Comparison of ENCODE assay signal across 27 cellular contexts in genomic region chr7:70857793-70858545, GRCh38.
"Had no signal": no experiment of that assay in that cellular context is flagged by ENCODE, and none has a peak within 500 bp of the region (broad histone marks: within the 10 kb centered on the region; RNA-seq: fewer than 3 reads in every experiment).

No MANE protein-coding gene starts in this region.

- H3K4me1 Mint-ChIP-seq: activated CD4-positive, alpha-beta T cell treated with anti-CD3 and anti-CD28 coated beads, Interleukin-2, amount 10 ng/mL, durations not matched to agents 24 days and 14 days; activated naive CD8-positive, alpha-beta T cell treated with anti-CD3 and anti-CD28 coated beads for 36 hours; mesothelial cell of epicardium; naive B cell; nephron progenitor cell; T-helper 17 cell had no signal

- H3K4me1 ChIP-seq: adrenal gland, gastroesophageal sphincter, left ventricle myocardium inferior, right lobe of liver, tibial nerve had no signal

- H3K27ac ChIP-seq: adrenal gland, gastroesophageal sphincter, hepatocyte, left ventricle myocardium inferior, neutrophil, right lobe of liver, tibial nerve, WERI-Rb-1 had no signal

- H3K27me3 Mint-ChIP-seq: activated CD4-positive, alpha-beta memory T cell treated with anti-CD3 and anti-CD28 coated beads for 36 hours; activated CD4-positive, alpha-beta T cell treated with anti-CD3 and anti-CD28 coated beads, Interleukin-2, amount 10 ng/mL, durations not matched to agents 24 days and 14 days; activated naive CD8-positive, alpha-beta T cell treated with anti-CD3 and anti-CD28 coated beads for 36 hours; T-helper 17 cell had no signal

- DNase-seq: activated CD4-positive, alpha-beta memory T cell treated with anti-CD3 and anti-CD28 coated beads for 36 hours; activated CD4-positive, alpha-beta T cell treated with anti-CD3 and anti-CD28 coated beads, Interleukin-2, amount 10 ng/mL, durations not matched to agents 24 days and 14 days; activated CD4-positive, CD25-positive, alpha-beta regulatory T cell treated with anti-CD3 and anti-CD28 coated beads, Interleukin-2, amount 50 U/mL, for 72 hours; activated CD8-positive, alpha-beta memory T cell treated with anti-CD3 and anti-CD28 coated beads, Interleukin-2, amount 50 U/mL, for 4 hours; activated effector memory CD4-positive, alpha-beta T cell treated with anti-CD3 and anti-CD28 coated beads, Interleukin-2, amount 50 U/mL, for 16 hours; activated naive CD4-positive, alpha-beta T cell treated with anti-CD3 and anti-CD28 coated beads for 36 hours; activated naive CD8-positive, alpha-beta T cell treated with anti-CD3 and anti-CD28 coated beads for 36 hours; activated T-cell treated with anti-CD3 and anti-CD28 coated beads, Interleukin-2, amount 50 U/mL, for 1 hour; adrenal gland; caudate nucleus; cortex of kidney; effector memory CD8-positive, alpha-beta T cell; left ventricle myocardium inferior; naive B cell; nephron progenitor cell; right lobe of liver; stimulated activated CD4-positive, alpha-beta T cell treated with anti-CD3 and anti-CD28 coated beads, Interleukin-2, amount 100 ng/mL, for 48 hours; stimulated activated naive CD4-positive, alpha-beta T cell treated with Interleukin-2 at 50 U/mL for 16 hours; T-helper 17 cell; T1000; WERI-Rb-1 had no signal

- H2AFZ ChIP-seq: hepatocyte had no signal

- H3K4me3 Mint-ChIP-seq: activated CD4-positive, alpha-beta memory T cell treated with anti-CD3 and anti-CD28 coated beads for 36 hours; activated CD4-positive, alpha-beta T cell treated with anti-CD3 and anti-CD28 coated beads, Interleukin-2, amount 10 ng/mL, durations not matched to agents 24 days and 14 days; activated naive CD4-positive, alpha-beta T cell treated with anti-CD3 and anti-CD28 coated beads for 36 hours; activated naive CD8-positive, alpha-beta T cell treated with anti-CD3 and anti-CD28 coated beads for 36 hours; activated T-helper 1 cell treated with anti-CD3 and anti-CD28 coated beads, Interleukin-12 subunit alpha, Interleukin-12 subunit beta, Interleukin-2, Interleukin-4 antibody, amounts not matched to agents 30 ng/mL and 10 ng/mL and 1 ng/mL, durations not matched to agents 14 hours and 24 hours and 36 hours; effector memory CD8-positive, alpha-beta T cell; mesothelial cell of epicardium; naive B cell; nephron progenitor cell; T-helper 17 cell had no signal

- H3K4me3 ChIP-seq: adrenal gland, gastroesophageal sphincter, hepatocyte, left ventricle myocardium inferior, right lobe of liver, tibial nerve had no signal

- H3K9me3 ChIP-seq: adrenal gland, neutrophil, right lobe of liver had no signal

- H3K36me3 Mint-ChIP-seq: activated CD4-positive, alpha-beta memory T cell treated with anti-CD3 and anti-CD28 coated beads for 36 hours; activated naive CD8-positive, alpha-beta T cell treated with anti-CD3 and anti-CD28 coated beads for 36 hours; mesothelial cell of epicardium; naive B cell had no signal

- H3K27ac Mint-ChIP-seq: activated CD4-positive, alpha-beta memory T cell treated with anti-CD3 and anti-CD28 coated beads for 36 hours; activated CD4-positive, alpha-beta T cell treated with anti-CD3 and anti-CD28 coated beads, Interleukin-2, amount 10 ng/mL, durations not matched to agents 24 days and 14 days; activated naive CD4-positive, alpha-beta T cell treated with anti-CD3 and anti-CD28 coated beads for 36 hours; activated naive CD8-positive, alpha-beta T cell treated with anti-CD3 and anti-CD28 coated beads for 36 hours; activated T-helper 1 cell treated with anti-CD3 and anti-CD28 coated beads, Interleukin-12 subunit alpha, Interleukin-12 subunit beta, Interleukin-2, Interleukin-4 antibody, amounts not matched to agents 30 ng/mL and 10 ng/mL and 1 ng/mL, durations not matched to agents 14 hours and 24 hours and 36 hours; effector memory CD8-positive, alpha-beta T cell; mesothelial cell of epicardium; naive B cell; nephron progenitor cell; T-helper 17 cell had no signal

- H3K79me2 ChIP-seq: hepatocyte had no signal

- H3K27me3 ChIP-seq: adrenal gland, gastroesophageal sphincter, hepatocyte, neutrophil, right lobe of liver, tibial nerve had no signal

- H3K4me2 ChIP-seq: hepatocyte had no signal

- ATAC-seq: effector memory CD8-positive, alpha-beta T cell; gastroesophageal sphincter; right lobe of liver; T-helper 17 cell had no signal

- H3K36me3 ChIP-seq: adrenal gland, gastroesophageal sphincter, left ventricle myocardium inferior, neutrophil, right lobe of liver, tibial nerve, WERI-Rb-1 had no signal
